Comparison of ENCODE assay signal across 10 cellular contexts in genomic region chr20:1327827-1328679, GRCh38. TPM values are rescaled to one million over a fixed set of nuclear protein-coding genes. Genes with fewer than 3 reads are reported as not detected.
DNase-seq lines count a peak whose midpoint lies in the region; ATAC-seq and TF ChIP-seq lines count a peak whose summit lies in the region.
"Had no signal": no experiment of that assay in that cellular context is flagged by ENCODE, and none has a peak within 500 bp of the region (broad histone marks: within the 10 kb centered on the region; RNA-seq: fewer than 3 reads in every experiment).

No MANE protein-coding gene starts in this region.

- H3K36me3 ChIP-seq in Peyer's patch (no peaks in the 10 kb centered on the region), esophagus muscularis mucosa (peaks cover 0 to 11% (median 2%) of the 10 kb centered on the region in 4 donors), rectal smooth muscle tissue (ENCODE audit: control insufficient read depth, insufficient read depth, low read length) (no peaks in the 10 kb centered on the region)

- H3K4me3 ChIP-seq in Peyer's patch (peak overlapping the region in 3 of 4 donors; percentile 34 to 76 (median 75)), esophagus muscularis mucosa (no peak overlapping the region), rectal smooth muscle tissue (ENCODE audit: low read length) (peak overlapping the region; percentile 31)
- H3K4me3 ChIP-seq: tibial artery had no signal

- TF ChIP-seq EP300 in esophagus muscularis mucosa (IDR thresholded peaks at IDR 0.05), result no peak

- H3K9ac ChIP-seq in rectal smooth muscle tissue (ENCODE audit: low read length), result no peak overlapping the region

- no peaks in the 10 kb centered on the region for H3K27me3 ChIP-seq in Peyer's patch
- H3K27me3 ChIP-seq in esophagus muscularis mucosa, result no peaks in the 10 kb centered on the region
- H3K27me3 ChIP-seq in rectal smooth muscle tissue (ENCODE audit: control insufficient read depth, insufficient read depth, low read length), result no peaks in the 10 kb centered on the region
- H3K27me3 ChIP-seq: tibial artery had no signal

- H3K4me1 ChIP-seq in Peyer's patch (peaks cover 0 to 46% (median 10%) of the 10 kb centered on the region in 4 donors), esophagus muscularis mucosa (peaks cover 67 to 77% (median 75%) of the 10 kb centered on the region in 4 donors), rectal smooth muscle tissue (ENCODE audit: control insufficient read depth, insufficient read depth, low read length) (peaks cover 15% of the 10 kb centered on the region)

- peak overlapping the region in 3 of 4 donors; percentile 91 to 97 (median 96) for H3K27ac ChIP-seq in Peyer's patch
- peak overlapping the region; percentile 93 to 99 (median 96) for H3K27ac ChIP-seq in esophagus muscularis mucosa (replicated peaks in 1 of 4)
- peak overlapping the region; percentile 7 for H3K27ac ChIP-seq in rectal smooth muscle tissue (ENCODE audit: low read depth, low read length)

- WGBS in esophagus muscularis mucosa, result 91% methylated on average over 7 of the region's 7 CpGs

- TF ChIP-seq POLR2A in Peyer's patch (IDR thresholded peaks at IDR 0.05), result peak; percentile 82 to 84
- no peak for TF ChIP-seq POLR2A in esophagus muscularis mucosa (IDR thresholded peaks at IDR 0.05; ENCODE audit: low read depth)

- ATAC-seq in HG03045 (IDR thresholded peaks at IDR 0.05; ENCODE audit: unreplicated experiment) (no peak), GM19023 (IDR thresholded peaks at IDR 0.05; ENCODE audit: unreplicated experiment) (no peak)

- intact Hi-C loops in esophagus muscularis mucosa (cut with DNase I), result loop anchor here (2.0 to 5.0 kb wide), 2 partner anchors 65 to 139 kb away; partner anchors contain the start of genes FKBP1A and NSFL1C

- DNase-seq in COLO668 (lab: John Stamatoyannopoulos, UW; ENCODE audit: unreplicated experiment), result peak; percentile 26
- peak; percentile 9 to 75 (median 74) for DNase-seq in Peyer's patch
- DNase-seq in esophagus muscularis mucosa (ENCODE audit: extremely low spot score), result peak; percentile 57
- no peak for DNase-seq in EL
- DNase-seq in GM03348 (ENCODE audit: low spot score), result no peak
- DNase-seq: NCI-H1436 had no signal

- TF ChIP-seq CTCF in Peyer's patch (IDR thresholded peaks at IDR 0.05) (peak in 2 of 6 experiments; percentile 32 to 50), esophagus muscularis mucosa (IDR thresholded peaks at IDR 0.05) (no peak)

- H3K9me3 ChIP-seq in Peyer's patch (no peaks in the 10 kb centered on the region), esophagus muscularis mucosa (no peaks in the 10 kb centered on the region)
- H3K9me3 ChIP-seq: tibial artery had no signal

RNA-seq across cellular contexts. Expression of gene SDCBP2, which starts 0.9 kb away (rescaled TPM):
- 100 to 1,000 TPM in 3 of 4 donors, 10 to 100 TPM in 1; 29.7 to 361 (median 306) TPM for total RNA-seq in Peyer's patch
- 1 to 10 TPM; 2.1 to 6.2 (median 4.1) TPM for total RNA-seq in esophagus muscularis mucosa

Comparison
In these comparisons a context has a peak if more than half of its experiments do, and no peak if none do; other contexts are left out.
1. DNase-seq: peak in COLO668 (single experiment), Peyer's patch (3 of 3) and esophagus muscularis mucosa (single experiment); none in EL (single experiment) and GM03348 (single experiment).
2. H3K27ac ChIP-seq: peak in every context shown above with its lines; median percentile 96 in Peyer's patch; 96 in esophagus muscularis mucosa; 7 in rectal smooth muscle tissue.
3. H3K4me3 ChIP-seq: peak in Peyer's patch (3 of 4) and rectal smooth muscle tissue (single experiment); none in esophagus muscularis mucosa (0 of 4).
4. RNA of gene SDCBP2, which starts 0.9 kb away (total RNA-seq): 29.7 to 361 TPM in Peyer's patch; 2.1 to 6.2 TPM in esophagus muscularis mucosa; every median in the first group is over 4 times any median in the second.